8 cellular contexts compared by ENCODE assay signal in genomic region chr5:65482727-65483473, GRCh38. TPM values are rescaled to one million over a fixed set of nuclear protein-coding genes. Genes with fewer than 3 reads are reported as not detected.
DNase-seq lines count a peak whose midpoint lies in the region; ATAC-seq, FAIRE-seq and TF ChIP-seq lines count a peak whose summit lies in the region.

No MANE protein-coding gene starts in this region.

- H2AFZ ChIP-seq in K562 (ENCODE audit: low read depth, low read length): peak overlapping the region; percentile 85

- no peak for FAIRE-seq in A549 (lab: Jason Lieb, UNC)
- FAIRE-seq in K562 (lab: Jason Lieb, UNC): peak; percentile 76

- intact Hi-C loops in K562 (cut with micrococcal nuclease): loop anchor here (1.0 to 5.0 kb wide), 9 partner anchors 79 to 848 kb away; partner anchors contain the start of genes CENPK and PPWD1

- no peaks in the 10 kb centered on the region for H3K9me3 ChIP-seq in A549
- H3K9me3 ChIP-seq in K562 (replicated peaks; ENCODE audit: control insufficient read depth, insufficient read depth, low read depth, low read length): no peaks in the 10 kb centered on the region
- H3K9me3 ChIP-seq in iPS-18a (ENCODE audit: control insufficient read depth, low read depth, low read length): no peaks in the 10 kb centered on the region

- H3K4me3 ChIP-seq in A549 (peak overlapping the region; percentile 65), GM08714 (ENCODE audit: low read length) (peak overlapping the region; percentile 86), K562 (peak overlapping the region; percentile 50), iPS-18a (ENCODE audit: low read length) (peak overlapping the region; percentile 66), skeletal muscle cell (ENCODE audit: low read depth, low read length) (peak overlapping the region; percentile 76)

- POLR2A ChIA-PET in A549 (lab: Yijun Ruan, JAX) (interaction anchor here (0.6 to 4.4 kb wide), 4 partner anchors 266 to 672 kb away, joined by 3 to 22 read pairs (median 4); no protein-coding TSS in a partner anchor), K562 (lab: Yijun Ruan, JAX) (interaction anchor here (0.6 to 1.4 kb wide), 5 partner anchors 8 to 692 kb away, joined by 3 to 6 read pairs (median 4); no protein-coding TSS in a partner anchor)

- BruUV-seq in K562 (replicated peaks; lab: Mats Ljungman, UMichigan): no TSS peak

- ATAC-seq in A549 (peak; percentile 15 to 28; a peak in 4 of 6 replicates), K562 (peak; percentile 19), HG03521 (IDR thresholded peaks at IDR 0.05; ENCODE audit: unreplicated experiment) (no peak), GM19463 (IDR thresholded peaks at IDR 0.05; ENCODE audit: unreplicated experiment) (no peak)

- DNase-seq in A549 (ENCODE audit: low read depth in 1 of 2, low spot score in 1 of 2): peak in 1 of 2 experiments; percentile 7
- DNase-seq in NCI-H460 (ENCODE audit: extremely low read depth, low read depth): peak; percentile 60
- peak; percentile 10 to 64 (median 30) for DNase-seq in K562 (ENCODE audit: extremely low read depth in 1 of 4, low spot score in 3 of 4)
- DNase-seq in skeletal muscle cell (ENCODE audit: low read depth): peak; percentile 31

- H3K4me2 ChIP-seq in A549: peak overlapping the region; percentile 100
- peak overlapping the region; percentile 87 for H3K4me2 ChIP-seq in K562 (ENCODE audit: insufficient read depth, low read length)

- TF ChIP-seq CTCF in A549 (IDR thresholded peaks at IDR 0.05) (no peak), K562 (IDR thresholded peaks at IDR 0.05 in 2 of 3, conservative IDR thresholded peaks at IDR 0.05 in 1 of 3; ENCODE audit: insufficient read depth in 2 of 3, low read depth in 1 of 3, low read length in 3 of 3) (no peak; a peak in 1 of 6 replicates)

- in situ Hi-C loops in K562 (cut with MboI): loop anchor here (5.0 to 25.0 kb wide), 4 partner anchors 276 to 846 kb away; no protein-coding TSS in a partner anchor

- peaks cover 16% of the 10 kb centered on the region; the same call in 2 of the 3 replicates for H3K79me2 ChIP-seq in K562 (ENCODE audit: control insufficient read depth, insufficient read depth, low read length)

- no peaks in the 10 kb centered on the region for H3K27me3 ChIP-seq in K562 (ENCODE audit: control insufficient read depth in 2 of 2, insufficient read depth in 2 of 2, low read length in 2 of 2)
- H3K27me3 ChIP-seq in iPS-18a (ENCODE audit: control insufficient read depth, insufficient read depth, low read length): peaks cover 16% of the 10 kb centered on the region

- H4K20me1 ChIP-seq in K562 (replicated peaks; ENCODE audit: control insufficient read depth, insufficient read depth, low read length): no peaks in the 10 kb centered on the region

- TF ChIP-seq EP300 in A549 (IDR thresholded peaks at IDR 0.05): no peak
- 0 out of 2 replicates have a peak, but pooled peaks have one; percentile 52 for TF ChIP-seq EP300 in K562 (IDR thresholded peaks at IDR 0.05; ENCODE audit: low read length)

- under 1% methylated on average over 12 of the region's 12 CpGs for WGBS in A549 (ENCODE audit: missing lambda C conversion rate)
- 0% methylated on average over 10 of the region's 12 CpGs for WGBS in K562 (ENCODE audit: insufficient coverage, low coverage, missing lambda C conversion rate)

- no peaks in the 10 kb centered on the region for H3K36me3 ChIP-seq in K562 (ENCODE audit: control insufficient read depth, insufficient read depth, low read length)
- no peaks in the 10 kb centered on the region for H3K36me3 ChIP-seq in iPS-18a (ENCODE audit: control insufficient read depth, low read depth, low read length)

- H3K9ac ChIP-seq in K562 (ENCODE audit: insufficient read depth in 1 of 2, low read depth in 2 of 2, low read length in 2 of 2) (peak overlapping the region; percentile 72 to 80; a peak in 3 of 4 replicates), iPS-18a (ENCODE audit: low read length) (peak overlapping the region; percentile 78)

- H3K9me1 ChIP-seq in K562 (ENCODE audit: control insufficient read depth, insufficient read depth, low read length): no peaks in the 10 kb centered on the region

- TF ChIP-seq POLR2A in A549 (IDR thresholded peaks at IDR 0.05; ENCODE audit: low read length) (no peak), K562 (conservative IDR thresholded peaks at IDR 0.05) (no peak)

- H3K27ac ChIP-seq in A549 (peak overlapping the region; percentile 42 to 78; a peak in 5 of 6 replicates), K562 (ENCODE audit: extremely low read depth, low read depth, low read length) (peak overlapping the region; percentile 89), iPS-18a (ENCODE audit: low read length) (no peak overlapping the region)

- CTCF ChIA-PET in A549 (lab: Yijun Ruan, JAX): interaction anchor here (0.5 to 5.1 kb wide), 34 partner anchors 8 to 849 kb away, joined by 3 to 41 read pairs (median 3); no protein-coding TSS in a partner anchor
- CTCF ChIA-PET in K562 (lab: Yijun Ruan, JAX; ENCODE audit: low intra/inter-chr PET ratio): interaction anchor here (2.7 kb wide), 1 partner anchor 671 kb away, joined by 16 read pairs; no protein-coding TSS in a partner anchor

- no peak for TF ChIP-seq RAD21 in A549 (conservative IDR thresholded peaks at IDR 0.05 in 1 of 2, IDR thresholded peaks at IDR 0.05 in 1 of 2)
- no peak for TF ChIP-seq RAD21 in K562 (CRISPR knock-in tag; conservative IDR thresholded peaks at IDR 0.05 in 1 of 2, IDR thresholded peaks at IDR 0.05 in 1 of 2)

- H3K4me1 ChIP-seq in A549: peaks cover 22% of the 10 kb centered on the region; the same call in 2 of the 3 replicates
- H3K4me1 ChIP-seq in K562 (replicated peaks in 1 of 2; ENCODE audit: control insufficient read depth in 2 of 2, insufficient read depth in 2 of 2, low read length in 2 of 2): peaks cover 0 to 15% of the 10 kb centered on the region in 2 experiments; a peak in 2 of 5 replicates
- peaks cover 33% of the 10 kb centered on the region for H3K4me1 ChIP-seq in iPS-18a (ENCODE audit: control insufficient read depth, low read depth, low read length)

TF ChIP-seq in A549, 52 proteins besides CTCF, POLR2A, EP300 and RAD21 (continues in another document):
- TF ChIP-seq HDAC2 (IDR thresholded peaks at IDR 0.05) (no peak), USF2 (IDR thresholded peaks at IDR 0.05) (no peak), HEYL (CRISPR knock-in tag; IDR thresholded peaks at IDR 0.05) (no peak)

TF ChIP-seq in K562, 482 proteins besides CTCF, POLR2A, EP300 and RAD21 (continues in another document):
- no peak for TF ChIP-seq LARP7 (IDR thresholded peaks at IDR 0.05)
- TF ChIP-seq FOXK1 (CRISPR knock-in tag; IDR thresholded peaks at IDR 0.05; ENCODE audit: borderline replicate concordance): no peak
- TF ChIP-seq ZNF239 (CRISPR knock-in tag; IDR thresholded peaks at IDR 0.05): no peak
- TF ChIP-seq NFE2L1 (tag; IDR thresholded peaks at IDR 0.05; ENCODE audit: borderline replicate concordance, low read depth): no peak
- TF ChIP-seq, protein P1, sequence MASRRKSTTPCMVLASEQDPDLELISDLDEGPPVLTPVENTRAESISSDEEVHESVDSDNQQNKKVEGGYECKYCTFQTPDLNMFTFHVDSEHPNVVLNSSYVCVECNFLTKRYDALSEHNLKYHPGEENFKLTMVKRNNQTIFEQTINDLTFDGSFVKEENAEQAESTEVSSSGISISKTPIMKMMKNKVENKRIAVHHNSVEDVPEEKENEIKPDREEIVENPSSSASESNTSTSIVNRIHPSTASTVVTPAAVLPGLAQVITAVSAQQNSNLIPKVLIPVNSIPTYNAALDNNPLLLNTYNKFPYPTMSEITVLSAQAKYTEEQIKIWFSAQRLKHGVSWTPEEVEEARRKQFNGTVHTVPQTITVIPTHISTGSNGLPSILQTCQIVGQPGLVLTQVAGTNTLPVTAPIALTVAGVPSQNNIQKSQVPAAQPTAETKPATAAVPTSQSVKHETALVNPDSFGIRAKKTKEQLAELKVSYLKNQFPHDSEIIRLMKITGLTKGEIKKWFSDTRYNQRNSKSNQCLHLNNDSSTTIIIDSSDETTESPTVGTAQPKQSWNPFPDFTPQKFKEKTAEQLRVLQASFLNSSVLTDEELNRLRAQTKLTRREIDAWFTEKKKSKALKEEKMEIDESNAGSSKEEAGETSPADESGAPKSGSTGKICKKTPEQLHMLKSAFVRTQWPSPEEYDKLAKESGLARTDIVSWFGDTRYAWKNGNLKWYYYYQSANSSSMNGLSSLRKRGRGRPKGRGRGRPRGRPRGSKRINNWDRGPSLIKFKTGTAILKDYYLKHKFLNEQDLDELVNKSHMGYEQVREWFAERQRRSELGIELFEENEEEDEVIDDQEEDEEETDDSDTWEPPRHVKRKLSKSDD (conservative IDR thresholded peaks at IDR 0.05; ENCODE audit: low read length): no peak
- TF ChIP-seq SIX5 (IDR thresholded peaks at IDR 0.05; ENCODE audit: borderline replicate concordance in 1 of 2, insufficient read depth in 1 of 2, low read depth in 1 of 2, low read length in 2 of 2): no peak
- no peak for TF ChIP-seq ZNF444 (CRISPR knock-in tag; IDR thresholded peaks at IDR 0.05)
- TF ChIP-seq SREBF2 (CRISPR knock-in tag; IDR thresholded peaks at IDR 0.05): no peak

RNA-seq across cellular contexts. Expression of gene ADAMTS6, which starts 1.2 kb away (rescaled TPM):
- 0.66 and 0.69 TPM in 2 replicates for polyA plus RNA-seq in A549 (2011; rRNA removed)
- 0.05 and 0.14 TPM in 2 replicates for polyA plus RNA-seq in A549 (2012; cell fraction: cytosol; rRNA removed)
- 0.13 and 0.20 TPM in 2 replicates for polyA plus RNA-seq in A549 (2012; cell fraction: nucleus; rRNA removed)
- 0.18 to 0.51 TPM (median 0.22 TPM) in 3 replicates for polyA plus RNA-seq in A549 (2017; fragmentation: RNase III; extraction: RNeasy Plus Mini Kit Qiagen cat#74134 plus additional on column Dnase treatment)
- polyA minus RNA-seq in A549 (2011; rRNA and poly(A)+ RNA removed): 1.4 and 2.7 TPM in 2 replicates
- total RNA-seq in NCI-H460 (2014; rRNA removed; shearing (Covaris generic)): 14.3 and 15.0 TPM in 2 replicates
- 4.9 and 17.0 TPM in 2 replicates for polyA plus RNA-seq in NCI-H460 (2014; cell fraction: nucleus; rRNA removed)
- total RNA-seq in K562 (2011; cell fraction: chromatin; rRNA removed; ENCODE audit: low replicate concordance): 7.3 and 24.3 TPM in 2 replicates
- total RNA-seq in K562 (2011; cell fraction: nucleolus; rRNA removed): 3.5 and 6.2 TPM in 2 replicates
- total RNA-seq in K562 (2011; cell fraction: nucleoplasm; rRNA removed): 8.1 and 8.3 TPM in 2 replicates
- total RNA-seq in K562 (2014; rRNA removed): 1.5 and 1.6 TPM in 2 replicates
- 5.3 TPM in 2 replicates for total RNA-seq in K562 (2014; rRNA removed; fragmentation: Illumina TruSeq; extraction: Trizol)
- total RNA-seq in K562 (2015; rRNA removed; fragmentation: Illumina TruSeq; extraction: Trizol): 4.5 and 4.9 TPM in 2 replicates
- total RNA-seq in K562 (2021): 3.1 TPM in 2 replicates
- polyA plus RNA-seq in K562 (2011; rRNA removed): 2.1 and 3.4 TPM in 2 replicates
- 0.82 and 1.3 TPM in 2 replicates for polyA plus RNA-seq in K562 (2011; cell fraction: cytosol; rRNA removed)
- 6.1 and 7.5 TPM in 2 replicates for polyA plus RNA-seq in K562 (2011; cell fraction: nucleus; rRNA removed)
- polyA plus RNA-seq in K562 (2012): 0.99 and 1.1 TPM in 2 replicates
- 1.5 and 1.6 TPM in 2 replicates for polyA plus RNA-seq in K562 (2014; fragmentation: Illumina TruSeq; extraction: Trizol)
- polyA plus RNA-seq in K562 (2014; fragmentation: Nextera tagmentation; extraction: Ambion mirVana): under 1 TPM; 0.57 to 0.59 TPM
- polyA plus RNA-seq in K562 (2014; rRNA removed): 1.0 and 1.8 TPM in 2 replicates
- polyA minus RNA-seq in K562 (2011; rRNA and poly(A)+ RNA removed): 22.8 and 31.2 TPM in 2 replicates
- polyA minus RNA-seq in K562 (2011; cell fraction: cytosol; rRNA and poly(A)+ RNA removed): 5.0 and 8.8 TPM in 2 replicates
- 9.3 and 15.1 TPM in 2 replicates for polyA minus RNA-seq in K562 (2011; cell fraction: nucleus; rRNA and poly(A)+ RNA removed)

Comparison
In these comparisons a context has a peak if more than half of its experiments do, and no peak if none do; other contexts are left out.
1. ATAC-seq: peak in A549 (2 of 2) and K562 (single experiment); none in HG03521 (single experiment) and GM19463 (single experiment).
2. Of the 35 proteins assayed by ChIP-seq in both K562 and A549: peak only in K562: EHMT2, EP300, HDAC2 and MAFK; only in A549: none; in both: none; in neither: 29; mixed calls (peak in some experiments, not most) for 2.
3. Peak in every context shown above with its lines, with median percentiles within 50 percentile points of each other: H3K4me3 ChIP-seq.